1 cellular context compared by ENCODE assay signal in the genomic region with DNA sequence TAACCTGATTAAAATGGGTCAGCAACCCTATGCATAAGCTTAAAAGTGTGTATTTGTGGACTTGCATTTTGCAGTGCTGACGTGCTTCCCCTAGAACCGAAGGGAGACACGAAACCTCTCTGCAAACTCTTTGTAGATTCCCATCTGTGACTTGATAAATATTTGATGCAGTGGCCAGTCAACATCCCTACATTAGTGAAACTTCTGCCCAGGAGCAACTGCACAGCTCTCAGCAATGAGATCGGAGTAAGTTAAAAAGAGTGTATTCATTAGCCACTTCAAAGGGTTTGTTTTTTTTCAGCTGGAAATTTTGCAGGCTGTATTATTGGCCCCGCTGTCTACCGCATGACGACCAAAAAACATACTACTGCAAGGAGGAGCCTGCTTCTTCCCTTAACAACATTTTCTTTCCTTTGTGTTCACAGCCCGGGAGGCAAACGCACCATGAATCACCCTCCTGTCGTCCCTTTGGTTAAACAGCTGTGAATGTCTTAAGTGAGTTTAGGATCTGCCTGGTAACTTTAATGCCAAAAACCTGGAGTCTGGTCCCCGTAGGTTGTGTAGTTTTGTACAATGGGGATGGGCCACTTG.
TF ChIP-seq lines count a peak whose summit lies in the region.

No MANE protein-coding gene starts in this region.

TF ChIP-seq in H1, 55 proteins besides CTCF, POLR2A, EP300 and RAD21 (continued from another document):
- TF ChIP-seq RXRA (IDR thresholded peaks at IDR 0.05; ENCODE audit: insufficient read depth, low read depth, low read length) (no peak), JUN (IDR thresholded peaks at IDR 0.05; ENCODE audit: low read depth, low read length) (no peak), SIN3A (conservative IDR thresholded peaks at IDR 0.05 in 1 of 2, IDR thresholded peaks at IDR 0.05 in 1 of 2; ENCODE audit: low read depth in 1 of 2, low read length in 2 of 2) (no peak), KDM1A (IDR thresholded peaks at IDR 0.05; ENCODE audit: borderline replicate concordance, low read length) (no peak), MAFK (IDR thresholded peaks at IDR 0.05; ENCODE audit: low read depth, low read length) (no peak), FOSL1 (IDR thresholded peaks at IDR 0.05; ENCODE audit: insufficient read depth, low read depth, low read length) (no peak), RNF2 (IDR thresholded peaks at IDR 0.05; ENCODE audit: borderline replicate concordance, low read depth, low read length, missing control alignments, poor library complexity, severe bottlenecking) (no peak), CEBPB (IDR thresholded peaks at IDR 0.05; ENCODE audit: low read depth, low read length) (no peak), GTF2F1 (IDR thresholded peaks at IDR 0.05; ENCODE audit: borderline replicate concordance, low read depth, low read length) (no peak), SP1 (IDR thresholded peaks at IDR 0.05; ENCODE audit: low read depth, low read length) (no peak), NANOG (IDR thresholded peaks at IDR 0.05; ENCODE audit: insufficient read depth, low read depth, low read length, poor library complexity, severe bottlenecking) (no peak), HDAC2 (IDR thresholded peaks at IDR 0.05; ENCODE audit: borderline replicate concordance in 1 of 2, low read depth in 2 of 2, low read length in 2 of 2) (no peak), GABPA (IDR thresholded peaks at IDR 0.05; ENCODE audit: borderline replicate concordance, insufficient read depth, low read length) (no peak), CBX5 (IDR thresholded peaks at IDR 0.05; ENCODE audit: low read depth, low read length) (no peak), CBX8 (IDR thresholded peaks at IDR 0.05; ENCODE audit: borderline replicate concordance, low read depth, low read length) (no peak), KDM5A (IDR thresholded peaks at IDR 0.05; ENCODE audit: low read length) (no peak), TAF7 (optimal IDR thresholded peaks at IDR 0.05; ENCODE audit: borderline replicate concordance, low read depth, low read length) (no peak)
